ENCODE assay signal across 6 cellular contexts in genomic region chr17:2054262-2054739, GRCh38. TPM values are rescaled to one million over a fixed set of nuclear protein-coding genes. Genes with fewer than 3 reads are reported as not detected.
DNase-seq lines count a peak whose midpoint lies in the region; ATAC-seq and TF ChIP-seq lines count a peak whose summit lies in the region.

No MANE protein-coding gene starts in this region.

- no peaks in the 10 kb centered on the region for H3K36me3 ChIP-seq in kidney epithelial cell (ENCODE audit: control insufficient read depth, insufficient read depth, low read length)

- no peak for DNase-seq in activated CD4-positive, CD25-positive, alpha-beta regulatory T cell (lab: John Stamatoyannopoulos, UW)
- DNase-seq in activated CD8-positive, alpha-beta memory T cell treated with anti-CD3 and anti-CD28 coated beads, Interleukin-2, amount 50 U/mL, for 48 hours = peak; percentile 80
- DNase-seq in kidney epithelial cell (ENCODE audit: low read depth) (no peak), UCSD-AML1 (lab: John Stamatoyannopoulos, UW; ENCODE audit: unreplicated experiment) (no peak), iPS-NIHi11 (ENCODE audit: low spot score) (no peak)

- ATAC-seq in activated CD4-positive, CD25-positive, alpha-beta regulatory T cell treated with anti-CD3 and anti-CD28 coated beads, Interleukin-2, amount 50 U/mL, for 24 hours = peak; percentile 0 to 1

- peaks cover 37% of the 10 kb centered on the region for H3K27me3 ChIP-seq in kidney epithelial cell (ENCODE audit: control insufficient read depth, insufficient read depth, low read length)

- H3K4me3 ChIP-seq in kidney epithelial cell (ENCODE audit: low read depth, low read length) = peak overlapping the region; percentile 39

- TF ChIP-seq CTCF in kidney epithelial cell (IDR thresholded peaks at IDR 0.05; ENCODE audit: insufficient read depth, low read length, poor library complexity, severe bottlenecking) = no peak

RNA-seq across cellular contexts. Expression of gene HIC1, which starts 0.6 kb away (rescaled TPM):
- total RNA-seq in kidney epithelial cell = 8.8 and 11.9 TPM in 2 replicates

RNA-seq across cellular contexts. Expression of gene OVCA2, which starts 12.5 kb away (rescaled TPM):
- 88.2 and 100 TPM in 2 replicates for total RNA-seq in kidney epithelial cell

RNA-seq across cellular contexts. Expression of gene DPH1, which starts 24.3 kb away (rescaled TPM):
- total RNA-seq in kidney epithelial cell = 24.0 and 29.5 TPM in 2 replicates

RNA-seq across cellular contexts. Expression of gene RTN4RL1, which starts 29.2 kb away (rescaled TPM):
- 0.14 TPM in 1 of 2 replicates, not detected in the other for total RNA-seq in kidney epithelial cell
